ENCODE assay signal across 18 cellular contexts in genomic region chr18:73959341-73959740, GRCh38.
DNase-seq lines count a peak whose midpoint lies in the region; ATAC-seq and TF ChIP-seq lines count a peak whose summit lies in the region.
"Had no signal": no experiment of that assay in that cellular context is flagged by ENCODE, and none has a peak within 500 bp of the region (broad histone marks: within the 10 kb centered on the region; RNA-seq: fewer than 3 reads in every experiment).

No MANE protein-coding gene starts in this region.

- dilution Hi-C loops in mammary epithelial cell (cut with HindIII; ENCODE audit: low sequenced_read_pairs): no loop called here

- H3K4me3 ChIP-seq in mammary epithelial cell (replicated peaks in 1 of 3; ENCODE audit: insufficient read depth in 1 of 3, low read depth in 2 of 3, low read length in 3 of 3) (no peak overlapping the region), SK-N-SH (ENCODE audit: low read depth in 2 of 2, low read length in 1 of 2) (no peak overlapping the region)
- H3K4me3 ChIP-seq: Peyer's patch had no signal

- 16% methylated on average over 5 of the region's 5 CpGs for WGBS in mammary epithelial cell (ENCODE audit: low coverage, missing lambda C conversion rate)
- WGBS in SK-N-SH (ENCODE audit: low lambda C conversion rate): 3% methylated on average over 5 of the region's 5 CpGs

- intact Hi-C loops in MCF 10A (cut with micrococcal nuclease): no loop called here
- intact Hi-C loops in mammary epithelial cell (cut with micrococcal nuclease): no loop called here

- DNase-seq in MCF 10A (ENCODE audit: unreplicated experiment): peak; percentile 9
- no peak for DNase-seq in mammary epithelial cell
- DNase-seq in NCI-H69 (lab: John Stamatoyannopoulos, UW): peak; percentile 76
- DNase-seq in fibroblast of gingiva (ENCODE audit: low read depth): peak; percentile 29
- no peak for DNase-seq in chondrocyte (ENCODE audit: low spot score)
- no peak for DNase-seq in SK-N-SH
- DNase-seq: AML-193; H7; NCI-H1694; NCI-H2081 treated with DMSO at 0.1 percent for 48 hours; NK-92 treated with Interleukin-12 subunit alpha and Interleukin-12 subunit beta, amount 100 ng/mL, for 24 hours; Peyer's patch; SW 1271; T-helper 17 cell had no signal

- H3K9me3 ChIP-seq in mammary epithelial cell (replicated peaks; ENCODE audit: insufficient read depth, low read length) (peaks cover 2% of the 10 kb centered on the region), SK-N-SH (no peaks in the 10 kb centered on the region)
- H3K9me3 ChIP-seq: Peyer's patch had no signal

- H3K9me3 Mint-ChIP-seq in MCF 10A (ENCODE audit: unreplicated experiment) (no peaks in the 10 kb centered on the region), chondrocyte (ENCODE audit: low read depth) (peaks cover 11% of the 10 kb centered on the region)

- no peak overlapping the region for H3K9ac ChIP-seq in mammary epithelial cell (ENCODE audit: insufficient read depth, low read length)
- no peak overlapping the region for H3K9ac ChIP-seq in SK-N-SH
- H3K9ac ChIP-seq: KMS-11 had no signal

- H3K27me3 ChIP-seq in mammary epithelial cell (ENCODE audit: insufficient read depth, low read length): peaks cover 2% of the 10 kb centered on the region
- H3K27me3 ChIP-seq in SK-N-SH (ENCODE audit: insufficient read depth): peaks cover 12% of the 10 kb centered on the region; the same call in 1 of the 2 replicates
- H3K27me3 ChIP-seq: Peyer's patch had no signal

- no peaks in the 10 kb centered on the region for H3K36me3 Mint-ChIP-seq in MCF 10A (ENCODE audit: insufficient read depth, unreplicated experiment)
- H3K36me3 Mint-ChIP-seq in chondrocyte (ENCODE audit: low read depth): no peaks in the 10 kb centered on the region
- H3K36me3 Mint-ChIP-seq: CD14-positive monocyte had no signal

- H3F3A ChIP-seq in SK-N-SH (replicated peaks; ENCODE audit: insufficient read depth): no peaks in the 10 kb centered on the region

- no peak for TF ChIP-seq CTCF in MCF 10A (IDR thresholded peaks at IDR 0.05; ENCODE audit: unreplicated experiment)
- TF ChIP-seq CTCF in mammary epithelial cell (conservative IDR thresholded peaks at IDR 0.05 in 1 of 2, IDR thresholded peaks at IDR 0.05 in 1 of 2; ENCODE audit: extremely low read depth in 1 of 2, insufficient read depth in 1 of 2, low read depth in 1 of 2, low read length in 2 of 2): no peak
- no peak for TF ChIP-seq CTCF in chondrocyte (IDR thresholded peaks at IDR 0.05)
- TF ChIP-seq CTCF in SK-N-SH (IDR thresholded peaks at IDR 0.05): no peak

- H3K4me1 Mint-ChIP-seq in MCF 10A (ENCODE audit: insufficient read depth, unreplicated experiment): no peaks in the 10 kb centered on the region
- no peaks in the 10 kb centered on the region for H3K4me1 Mint-ChIP-seq in chondrocyte (ENCODE audit: low read depth)
- H3K4me1 Mint-ChIP-seq: CD14-positive monocyte, T-helper 17 cell had no signal

- H3K4me3 Mint-ChIP-seq in MCF 10A (ENCODE audit: unreplicated experiment) (no peak overlapping the region), chondrocyte (ENCODE audit: unreplicated experiment) (no peak overlapping the region)
- H3K4me3 Mint-ChIP-seq: CD14-positive monocyte, T-helper 17 cell had no signal

- H2AFZ ChIP-seq in mammary epithelial cell (ENCODE audit: low read depth, low read length) (no peak overlapping the region), SK-N-SH (ENCODE audit: low read depth) (no peak overlapping the region)

- no peak for TF ChIP-seq RAD21 in SK-N-SH (IDR thresholded peaks at IDR 0.05; ENCODE audit: low read length)

- H3K9me2 ChIP-seq in SK-N-SH: no peaks in the 10 kb centered on the region

- peaks cover 24% of the 10 kb centered on the region for H3K27me3 Mint-ChIP-seq in MCF 10A (ENCODE audit: insufficient read depth, unreplicated experiment)
- peaks cover 7% of the 10 kb centered on the region for H3K27me3 Mint-ChIP-seq in chondrocyte (ENCODE audit: low read depth)

- BruUV-seq in MCF 10A (replicated peaks; lab: Mats Ljungman, UMichigan) (no TSS peak), mammary epithelial cell (replicated peaks; lab: Mats Ljungman, UMichigan) (no TSS peak)

- ATAC-seq in GM21529 (IDR thresholded peaks at IDR 0.05; ENCODE audit: unreplicated experiment): no peak
- ATAC-seq: Right ventricle myocardium inferior, T-helper 17 cell had no signal

- no peak overlapping the region for H3K27ac ChIP-seq in mammary epithelial cell (ENCODE audit: insufficient read depth, low read depth, low read length)
- no peak overlapping the region for H3K27ac ChIP-seq in SK-N-SH (ENCODE audit: low read depth in 2 of 2, low read length in 1 of 2)
- H3K27ac ChIP-seq: KMS-11, Peyer's patch had no signal

- H4K20me1 ChIP-seq in mammary epithelial cell (ENCODE audit: insufficient read depth, low read length): no peaks in the 10 kb centered on the region
- no peaks in the 10 kb centered on the region for H4K20me1 ChIP-seq in SK-N-SH (ENCODE audit: insufficient read depth)

- in situ Hi-C loops in mammary epithelial cell (cut with MboI; ENCODE audit: low sequenced_read_pairs in 2 of 2): no loop called here

- no peaks in the 10 kb centered on the region for H3K4me1 ChIP-seq in mammary epithelial cell (ENCODE audit: insufficient read depth, low read length)
- no peaks in the 10 kb centered on the region for H3K4me1 ChIP-seq in SK-N-SH (ENCODE audit: control insufficient read depth in 1 of 2, insufficient read depth in 2 of 2, low read depth in 1 of 2, low read length in 1 of 2)
- H3K4me1 ChIP-seq: Peyer's patch had no signal

- no peak overlapping the region for H3K27ac Mint-ChIP-seq in MCF 10A (ENCODE audit: low read depth, unreplicated experiment)
- H3K27ac Mint-ChIP-seq in chondrocyte (ENCODE audit: unreplicated experiment): no peak overlapping the region
- H3K27ac Mint-ChIP-seq: CD14-positive monocyte, T-helper 17 cell had no signal

- no peaks in the 10 kb centered on the region for H3K36me3 ChIP-seq in mammary epithelial cell (ENCODE audit: insufficient read depth, low read length)
- H3K36me3 ChIP-seq in SK-N-SH (replicated peaks in 1 of 2; ENCODE audit: control insufficient read depth in 1 of 2, insufficient read depth in 2 of 2, low read length in 1 of 2): no peaks in the 10 kb centered on the region
- H3K36me3 ChIP-seq: Peyer's patch had no signal

- CTCF ChIA-PET in MCF 10A (lab: Yijun Ruan, JAX) (interaction anchor here (0.6 to 0.9 kb wide), 2 partner anchors 488 to 896 kb away, joined by 3 to 4 read pairs; no protein-coding TSS in a partner anchor), mammary epithelial cell (lab: Charles Lee; ENCODE audit: low non-redundant PET) (no interaction called here), SK-N-SH (lab: Yijun Ruan, JAX) (interaction anchor here (1.5 kb wide), 1 partner anchor 21 kb away, joined by 9 read pairs; no protein-coding TSS in a partner anchor)

- POLR2A ChIA-PET in MCF 10A (lab: Yijun Ruan, JAX): no interaction called here
- POLR2A ChIA-PET in SK-N-SH (lab: Yijun Ruan, JAX): no interaction called here

- TF ChIP-seq EP300 in SK-N-SH (IDR thresholded peaks at IDR 0.05; ENCODE audit: borderline replicate concordance in 1 of 2, low read depth in 1 of 2, low read length in 1 of 2): no peak

- H3K79me2 ChIP-seq in mammary epithelial cell (ENCODE audit: insufficient read depth, low read length) (no peaks in the 10 kb centered on the region), SK-N-SH (ENCODE audit: insufficient read depth) (no peaks in the 10 kb centered on the region)

- H3K4me2 ChIP-seq in mammary epithelial cell (ENCODE audit: insufficient read depth, low read depth, low read length): no peak overlapping the region
- no peak overlapping the region for H3K4me2 ChIP-seq in SK-N-SH
- H3K4me2 ChIP-seq: KMS-11 had no signal

TF ChIP-seq in SK-N-SH, 30 proteins besides CTCF, POLR2A, EP300 and RAD21:
- no peak for TF ChIP-seq FOSL2 (IDR thresholded peaks at IDR 0.05; ENCODE audit: borderline replicate concordance, low read depth)
- no peak for TF ChIP-seq POLR2AphosphoS5 (IDR thresholded peaks at IDR 0.05; ENCODE audit: low read depth, low read length)
- TF ChIP-seq USF2 (IDR thresholded peaks at IDR 0.05; ENCODE audit: borderline replicate concordance, low read depth, low read length): no peak
- TF ChIP-seq RFX5 (IDR thresholded peaks at IDR 0.05; ENCODE audit: low read length): no peak
- TF ChIP-seq SMC3 (IDR thresholded peaks at IDR 0.05; ENCODE audit: low read depth, low read length): no peak
- TF ChIP-seq TCF12 (IDR thresholded peaks at IDR 0.05): no peak
- TF ChIP-seq NFIC (IDR thresholded peaks at IDR 0.05; ENCODE audit: borderline replicate concordance): no peak
- no peak for TF ChIP-seq PBX3 (IDR thresholded peaks at IDR 0.05)
- TF ChIP-seq TAF1 (IDR thresholded peaks at IDR 0.05; ENCODE audit: borderline replicate concordance, low read depth, low read length): no peak
- TF ChIP-seq USF1 (IDR thresholded peaks at IDR 0.05; ENCODE audit: borderline replicate concordance, low read depth): no peak
- no peak for TF ChIP-seq GATA2 (CRISPR knock-in tag; IDR thresholded peaks at IDR 0.05)
- no peak for TF ChIP-seq MXI1 (IDR thresholded peaks at IDR 0.05; ENCODE audit: low read depth, low read length)

Comparison
In these comparisons a context has a peak if more than half of its experiments do, and no peak if none do; other contexts are left out.
1. DNase-seq: peak in MCF 10A (single experiment), NCI-H69 (single experiment) and fibroblast of gingiva (single experiment); none in mammary epithelial cell (single experiment), chondrocyte (single experiment) and SK-N-SH (single experiment).